ENCODE assay signal across 13 cellular contexts in genomic region chr2:218517434-218518206, GRCh38. TPM values are rescaled to one million over a fixed set of nuclear protein-coding genes. Genes with fewer than 3 reads are reported as not detected.
DNase-seq lines count a peak whose midpoint lies in the region; ATAC-seq and TF ChIP-seq lines count a peak whose summit lies in the region.
"Had no signal": no experiment of that assay in that cellular context is flagged by ENCODE, and none has a peak within 500 bp of the region (broad histone marks: within the 10 kb centered on the region; RNA-seq: fewer than 3 reads in every experiment).

No MANE protein-coding gene starts in this region.

- peaks cover 0 to 5% (median 0%) of the 10 kb centered on the region in 12 donors for H3K9me3 ChIP-seq in heart left ventricle
- H3K9me3 ChIP-seq: breast epithelium, stomach had no signal

- intact Hi-C loops in heart left ventricle (cut with DNase I) = no loop called here

- H3K27ac ChIP-seq in heart left ventricle = no peak overlapping the region
- H3K27ac ChIP-seq: breast epithelium, stomach had no signal

- H3K4me3 ChIP-seq in H7 (ENCODE audit: insufficient read depth, low read depth, low read length) (no peak overlapping the region), heart left ventricle (no peak overlapping the region)
- H3K4me3 ChIP-seq: breast epithelium, stomach had no signal

- H3K27me3 ChIP-seq in H7 (ENCODE audit: control insufficient read depth, insufficient read depth, low read length) = no peaks in the 10 kb centered on the region
- no peaks in the 10 kb centered on the region for H3K27me3 ChIP-seq in heart left ventricle
- H3K27me3 ChIP-seq: breast epithelium, stomach had no signal

- no peak for TF ChIP-seq CTCF in heart left ventricle (IDR thresholded peaks at IDR 0.05)

- WGBS in heart left ventricle, 4 donors = 89 to 90% (median 89%) methylated on average over 5 of the region's 5 CpGs

- ATAC-seq in GM18499 (IDR thresholded peaks at IDR 0.05; ENCODE audit: insufficient read depth, unreplicated experiment) (peak; percentile 56), GM21723 (IDR thresholded peaks at IDR 0.05; ENCODE audit: unreplicated experiment) (peak; percentile 77), HG03565 (IDR thresholded peaks at IDR 0.05; ENCODE audit: unreplicated experiment) (peak; percentile 60), heart left ventricle (no peak), GM19455 (IDR thresholded peaks at IDR 0.05; ENCODE audit: unreplicated experiment) (no peak)

- DNase-seq in kidney glomerular epithelial cell (lab: John Stamatoyannopoulos, UW) (peak; percentile 17), H7 (no peak), heart left ventricle (no peak), NCI-H2107 (lab: John Stamatoyannopoulos, UW) (no peak)
- DNase-seq: activated CD4-positive, alpha-beta T cell treated with anti-CD3 and anti-CD28 coated beads for 1 hour; MV-4-11; OCI-M1; stomach had no signal

- no peaks in the 10 kb centered on the region for H3K4me1 ChIP-seq in heart left ventricle
- H3K4me1 ChIP-seq: breast epithelium, stomach had no signal

- no peak for TF ChIP-seq POLR2A in heart left ventricle (IDR thresholded peaks at IDR 0.05)

- H3K36me3 ChIP-seq in H7 (replicated peaks; ENCODE audit: control insufficient read depth, insufficient read depth, low read length) (no peaks in the 10 kb centered on the region; the same call in 1 of the 2 replicates), heart left ventricle (peaks cover 0 to 27% (median 6%) of the 10 kb centered on the region in 9 donors)
- H3K36me3 ChIP-seq: breast epithelium had no signal

RNA-seq across cellular contexts. Expression of gene USP37, which starts 50.5 kb away (rescaled TPM):
- 12.4 and 14.5 TPM in 2 replicates for total RNA-seq in H7 (2014; rRNA removed; shearing (Covaris generic))
- total RNA-seq in heart left ventricle = 10 to 100 TPM in 1 of 9 donors, 1 to 10 TPM in 8; 5.2 to 10.3 (median 7.8) TPM
- polyA plus RNA-seq in heart left ventricle = 1 to 10 TPM; 1.8 to 4.1 TPM

RNA-seq across cellular contexts. Expression of gene CNOT9, which starts 51.0 kb away (rescaled TPM):
- total RNA-seq in H7 (2014; rRNA removed; shearing (Covaris generic)) = 95.5 and 120 TPM in 2 replicates
- total RNA-seq in heart left ventricle = 10 to 100 TPM; 19.4 to 34.8 (median 23.1) TPM
- 10 to 100 TPM; 12.2 to 23.3 TPM for polyA plus RNA-seq in heart left ventricle

Comparison
In these comparisons a context has a peak if more than half of its experiments do, and no peak if none do; other contexts are left out.
1. ATAC-seq: peak in GM18499 (single experiment), GM21723 (single experiment) and HG03565 (single experiment); none in heart left ventricle (0 of 4) and GM19455 (single experiment).